In the genomic region with DNA sequence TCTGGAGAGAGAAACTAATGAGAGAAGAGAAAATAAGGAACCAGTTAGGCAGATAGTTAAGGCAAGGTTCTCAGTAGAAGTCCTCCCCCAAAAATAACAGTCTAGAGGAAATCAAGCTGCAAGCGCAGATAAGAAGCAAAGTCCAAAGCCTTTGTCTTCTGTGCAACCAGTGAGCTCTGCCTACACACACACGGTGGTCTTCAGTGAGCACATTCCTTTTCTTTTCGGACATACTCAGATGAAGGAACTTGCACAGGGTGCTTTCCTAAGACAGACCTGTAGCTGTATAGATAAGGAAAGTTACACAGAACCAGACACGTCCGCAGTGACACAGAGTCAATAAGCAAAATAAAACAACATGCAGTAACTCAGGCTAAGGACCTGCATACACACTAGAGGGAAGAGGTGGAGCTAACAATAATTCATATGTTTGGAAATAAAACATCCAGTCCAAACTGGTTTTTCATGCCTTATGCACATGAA, we compare ENCODE assay signal across 1 cellular context.
TF ChIP-seq lines count a peak whose summit lies in the region.
"Not testable (repeated sequence)": the region's sequence is repeated elsewhere in the genome, so short reads cannot be mapped to it uniquely, and the experiment has no call there.

No MANE protein-coding gene starts in this region.

TF ChIP-seq in K562, 482 proteins besides CTCF, POLR2A, EP300 and RAD21 (continued from another document):
- TF ChIP-seq ARID1B (IDR thresholded peaks at IDR 0.05): peak; percentile 83
- TF ChIP-seq SOX6 (IDR thresholded peaks at IDR 0.05): peak; percentile 85
- TF ChIP-seq CC2D1A (IDR thresholded peaks at IDR 0.05): peak; percentile 67; the same call in 1 of the 2 replicates
- 0 out of 2 replicates have a peak, but pooled peaks have one; percentile 36 for TF ChIP-seq SMARCE1 (IDR thresholded peaks at IDR 0.05)
- TF ChIP-seq LCOR (CRISPR knock-in tag; IDR thresholded peaks at IDR 0.05): 0 out of 2 replicates have a peak, but pooled peaks have one; percentile 45
- peak; percentile 48 for TF ChIP-seq CXXC5 (CRISPR knock-in tag; IDR thresholded peaks at IDR 0.05)
- peak; percentile 86 for TF ChIP-seq CBFA2T3 (IDR thresholded peaks at IDR 0.05)
- peak; percentile 59 for TF ChIP-seq MTA2 (IDR thresholded peaks at IDR 0.05; ENCODE audit: low read depth)
- peak; percentile 70 for TF ChIP-seq TAL1 (IDR thresholded peaks at IDR 0.05)
- TF ChIP-seq, protein P1, sequence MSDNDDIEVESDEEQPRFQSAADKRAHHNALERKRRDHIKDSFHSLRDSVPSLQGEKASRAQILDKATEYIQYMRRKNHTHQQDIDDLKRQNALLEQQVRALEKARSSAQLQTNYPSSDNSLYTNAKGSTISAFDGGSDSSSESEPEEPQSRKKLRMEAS (CRISPR knock-in tag; IDR thresholded peaks at IDR 0.05): peak; percentile 58; the same call in 1 of the 2 replicates
- TF ChIP-seq SMAD4 (CRISPR knock-in tag; conservative IDR thresholded peaks at IDR 0.05): peak; percentile 68
- peak; percentile 37; the same call in 1 of the 2 replicates for TF ChIP-seq TEAD4 (IDR thresholded peaks at IDR 0.05; ENCODE audit: low read length)
- not testable (repeated sequence) for TF ChIP-seq TEAD4 (CRISPR knock-in tag; IDR thresholded peaks at IDR 0.05; ENCODE audit: borderline replicate concordance)
- TF ChIP-seq TEAD1 (CRISPR knock-in tag; IDR thresholded peaks at IDR 0.05): 0 out of 4 replicates have a peak, but pooled peaks of 1 of the 2 experiments have one; percentile 21
- peak; percentile 80 for TF ChIP-seq CBFA2T2 (conservative IDR thresholded peaks at IDR 0.05)
- TF ChIP-seq ZFP36 (IDR thresholded peaks at IDR 0.05; ENCODE audit: low read depth, low read length, partially characterized antibody): peak; percentile 55
